Comparison of ENCODE assay signal across 14 cellular contexts in genomic region chr5:31382051-31382878, GRCh38.
DNase-seq lines count a peak whose midpoint lies in the region; ATAC-seq and TF ChIP-seq lines count a peak whose summit lies in the region.
"Had no signal": no experiment of that assay in that cellular context is flagged by ENCODE, and none has a peak within 500 bp of the region (broad histone marks: within the 10 kb centered on the region; RNA-seq: fewer than 3 reads in every experiment).

No MANE protein-coding gene starts in this region.

- peaks cover 35 to 56% of the 10 kb centered on the region in 2 donors for H3K27me3 Mint-ChIP-seq in effector memory CD8-positive, alpha-beta T cell
- peaks cover 0 to 3% (median 0%) of the 10 kb centered on the region in 3 donors for H3K27me3 Mint-ChIP-seq in CD14-positive monocyte (ENCODE audit: low read depth in 3 of 3)

- in situ Hi-C loops in GM13977 (cut with MboI; ENCODE audit: low pct_unique_long_range_greater_than_20kb, low sequenced_read_pairs, unreplicated experiment): no loop called here

- H3K27ac Mint-ChIP-seq in effector memory CD8-positive, alpha-beta T cell: peak overlapping the region in 1 of 2 donors; percentile 22
- H3K27ac Mint-ChIP-seq in CD14-positive monocyte: no peak overlapping the region
- H3K27ac Mint-ChIP-seq: B cell had no signal

- H3K4me1 Mint-ChIP-seq in effector memory CD8-positive, alpha-beta T cell (ENCODE audit: low read depth in 2 of 2): no peaks in the 10 kb centered on the region
- H3K4me1 Mint-ChIP-seq in CD14-positive monocyte: peaks cover 2% of the 10 kb centered on the region
- H3K4me1 Mint-ChIP-seq: B cell had no signal

- DNase-seq in GM13977 (ENCODE audit: low spot score) (peak; percentile 51), fibroblast of peridontal ligament (ENCODE audit: extremely low read depth) (peak; percentile 41), NOMO-1 treated with dmso at 0.1 percent for 144 hours (lab: John Stamatoyannopoulos, UW; ENCODE audit: unreplicated experiment) (no peak), CD14-positive monocyte (ENCODE audit: low spot score) (no peak)
- DNase-seq in effector memory CD8-positive, alpha-beta T cell: no peak
- DNase-seq: activated CD8-positive, alpha-beta memory T cell treated with anti-CD3 and anti-CD28 coated beads, Interleukin-2, amount 50 U/mL, for 48 hours; lower lobe of right lung; NCI-H2029; OCI-M1; T1000 had no signal

- H3K9me3 Mint-ChIP-seq in effector memory CD8-positive, alpha-beta T cell: no peaks in the 10 kb centered on the region
- peaks cover 0 to 12% (median 5%) of the 10 kb centered on the region in 7 donors for H3K9me3 Mint-ChIP-seq in CD14-positive monocyte

- ATAC-seq in GM21576 (IDR thresholded peaks at IDR 0.05; ENCODE audit: unreplicated experiment): peak; percentile 81
- ATAC-seq in HG03571 (IDR thresholded peaks at IDR 0.05; ENCODE audit: unreplicated experiment): peak; percentile 82
- ATAC-seq in GM18517 (IDR thresholded peaks at IDR 0.05; ENCODE audit: unreplicated experiment): no peak
- no peak for ATAC-seq in effector memory CD8-positive, alpha-beta T cell (replicated peaks)
- ATAC-seq: lower lobe of right lung had no signal

- no peak overlapping the region for H3K4me3 Mint-ChIP-seq in effector memory CD8-positive, alpha-beta T cell
- no peak overlapping the region for H3K4me3 Mint-ChIP-seq in CD14-positive monocyte
- H3K4me3 Mint-ChIP-seq: B cell had no signal

- TF ChIP-seq CTCF in GM13977 (IDR thresholded peaks at IDR 0.05; ENCODE audit: extremely low read depth, insufficient read depth, missing control alignments): no peak
- TF ChIP-seq CTCF in CD14-positive monocyte (IDR thresholded peaks at IDR 0.05): no peak

- peaks cover 3% of the 10 kb centered on the region for H3K36me3 Mint-ChIP-seq in effector memory CD8-positive, alpha-beta T cell (ENCODE audit: insufficient read depth)
- H3K36me3 Mint-ChIP-seq in CD14-positive monocyte: no peaks in the 10 kb centered on the region

- intact Hi-C loops in CD14-positive monocyte (cut with micrococcal nuclease): no loop called here

Comparison
In these comparisons a context has a peak if more than half of its experiments do, and no peak if none do; other contexts are left out.
1. DNase-seq: peak in GM13977 (single experiment) and fibroblast of peridontal ligament (single experiment); none in NOMO-1 treated with dmso at 0.1 percent for 144 hours (single experiment), effector memory CD8-positive, alpha-beta T cell (0 of 3) and CD14-positive monocyte (single experiment).
2. ATAC-seq: peak in GM21576 (single experiment) and HG03571 (single experiment); none in GM18517 (single experiment) and effector memory CD8-positive, alpha-beta T cell (single experiment).